1 cellular context compared by ENCODE assay signal in the genomic region with DNA sequence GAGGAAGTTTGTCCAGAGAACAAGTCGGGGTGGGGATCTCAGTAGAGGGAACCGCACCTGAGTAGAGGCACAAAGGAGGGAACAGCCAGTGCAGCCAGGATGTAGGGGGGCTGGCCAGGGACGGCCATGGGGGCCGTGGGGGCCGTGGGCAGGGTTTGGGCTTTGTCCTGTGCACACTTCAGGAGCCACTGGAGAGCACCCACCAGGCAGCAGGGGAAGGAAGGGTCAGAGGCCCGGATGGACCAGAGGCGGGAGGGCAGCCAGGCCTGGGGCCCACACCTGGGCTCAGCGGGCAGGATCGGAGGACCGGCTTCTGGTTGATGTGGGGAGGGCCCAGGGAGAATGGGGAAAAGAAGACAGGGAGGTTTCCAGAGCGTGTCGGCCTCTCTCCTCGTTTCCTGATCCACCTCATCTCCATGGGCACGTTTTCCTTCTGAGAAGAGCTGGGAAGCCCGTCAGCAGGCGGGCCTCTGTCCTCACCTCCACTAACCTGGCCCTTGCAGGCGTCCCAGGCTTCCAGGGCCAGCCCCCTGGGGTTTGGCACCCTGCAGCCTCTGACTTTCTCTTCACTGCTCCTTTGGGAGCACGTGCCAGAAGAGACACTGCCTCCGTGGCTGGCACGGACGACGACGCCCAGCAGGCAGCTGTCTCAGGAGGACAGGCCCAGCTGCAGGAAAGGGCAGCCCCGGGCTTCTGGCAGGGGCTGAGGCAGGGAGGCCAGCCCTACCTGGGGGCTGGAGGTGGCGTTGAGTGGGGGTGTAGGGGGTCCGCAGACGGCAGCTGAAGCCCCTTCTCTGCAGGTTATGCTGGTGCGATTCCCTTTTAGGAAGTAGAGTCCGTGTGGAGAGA.
TF ChIP-seq lines count a peak whose summit lies in the region.

No MANE protein-coding gene starts in this region.

TF ChIP-seq in neural cell, 6 proteins besides CTCF, POLR2A, EP300 and RAD21:
- TF ChIP-seq EZH2 (IDR thresholded peaks at IDR 0.05; ENCODE audit: borderline replicate concordance, insufficient read depth, low read length, poor library complexity, severe bottlenecking) (no peak), TAF1 (IDR thresholded peaks at IDR 0.05; ENCODE audit: low read depth) (no peak), SMC3 (conservative IDR thresholded peaks at IDR 0.05; ENCODE audit: poor library complexity) (no peak), MXI1 (conservative IDR thresholded peaks at IDR 0.05; ENCODE audit: poor library complexity, severe bottlenecking) (no peak), POLR2AphosphoS5 (IDR thresholded peaks at IDR 0.05) (no peak)
- TF ChIP-seq, protein P1, sequence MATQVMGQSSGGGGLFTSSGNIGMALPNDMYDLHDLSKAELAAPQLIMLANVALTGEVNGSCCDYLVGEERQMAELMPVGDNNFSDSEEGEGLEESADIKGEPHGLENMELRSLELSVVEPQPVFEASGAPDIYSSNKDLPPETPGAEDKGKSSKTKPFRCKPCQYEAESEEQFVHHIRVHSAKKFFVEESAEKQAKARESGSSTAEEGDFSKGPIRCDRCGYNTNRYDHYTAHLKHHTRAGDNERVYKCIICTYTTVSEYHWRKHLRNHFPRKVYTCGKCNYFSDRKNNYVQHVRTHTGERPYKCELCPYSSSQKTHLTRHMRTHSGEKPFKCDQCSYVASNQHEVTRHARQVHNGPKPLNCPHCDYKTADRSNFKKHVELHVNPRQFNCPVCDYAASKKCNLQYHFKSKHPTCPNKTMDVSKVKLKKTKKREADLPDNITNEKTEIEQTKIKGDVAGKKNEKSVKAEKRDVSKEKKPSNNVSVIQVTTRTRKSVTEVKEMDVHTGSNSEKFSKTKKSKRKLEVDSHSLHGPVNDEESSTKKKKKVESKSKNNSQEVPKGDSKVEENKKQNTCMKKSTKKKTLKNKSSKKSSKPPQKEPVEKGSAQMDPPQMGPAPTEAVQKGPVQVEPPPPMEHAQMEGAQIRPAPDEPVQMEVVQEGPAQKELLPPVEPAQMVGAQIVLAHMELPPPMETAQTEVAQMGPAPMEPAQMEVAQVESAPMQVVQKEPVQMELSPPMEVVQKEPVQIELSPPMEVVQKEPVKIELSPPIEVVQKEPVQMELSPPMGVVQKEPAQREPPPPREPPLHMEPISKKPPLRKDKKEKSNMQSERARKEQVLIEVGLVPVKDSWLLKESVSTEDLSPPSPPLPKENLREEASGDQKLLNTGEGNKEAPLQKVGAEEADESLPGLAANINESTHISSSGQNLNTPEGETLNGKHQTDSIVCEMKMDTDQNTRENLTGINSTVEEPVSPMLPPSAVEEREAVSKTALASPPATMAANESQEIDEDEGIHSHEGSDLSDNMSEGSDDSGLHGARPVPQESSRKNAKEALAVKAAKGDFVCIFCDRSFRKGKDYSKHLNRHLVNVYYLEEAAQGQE (IDR thresholded peaks at IDR 0.05; ENCODE audit: borderline replicate concordance), result no peak
